23 cellular contexts compared by ENCODE assay signal in genomic region chr7:45118292-45118691, GRCh38. TPM values are rescaled to one million over a fixed set of nuclear protein-coding genes. Genes with fewer than 3 reads are reported as not detected.
"Had no signal": no experiment of that assay in that cellular context is flagged by ENCODE, and none has a peak within 500 bp of the region (broad histone marks: within the 10 kb centered on the region; RNA-seq: fewer than 3 reads in every experiment).

No MANE protein-coding gene starts in this region.

- DNase-seq: dorsolateral prefrontal cortex; effector CD4-positive, alpha-beta T cell; foreskin fibroblast; gastrocnemius medialis; kidney; naive thymus-derived CD4-positive, alpha-beta T cell; stimulated activated CD4-positive, alpha-beta T cell treated with anti-CD3 and anti-CD28 coated beads, Interleukin-4, amount 100 ng/mL, for 4 hours; upper lobe of left lung; uterus had no signal

- H3K4me1 ChIP-seq: gastrocnemius medialis, neural progenitor cell, parathyroid adenoma, tibial nerve, uterus had no signal

- H3K27me3 ChIP-seq: dorsolateral prefrontal cortex, gastrocnemius medialis, tibial nerve, upper lobe of left lung, uterus had no signal

- H3K36me3 ChIP-seq: gastrocnemius medialis, neural progenitor cell, thoracic aorta, tibial nerve, upper lobe of left lung, uterus had no signal

- H2AFZ ChIP-seq: neural progenitor cell, parathyroid adenoma had no signal

- H3K4me3 ChIP-seq: dorsolateral prefrontal cortex, gastrocnemius medialis, lung, neural progenitor cell, thoracic aorta, tibial nerve, upper lobe of left lung, uterus had no signal

- H3K27ac ChIP-seq: dorsolateral prefrontal cortex, epithelial cell of prostate, gastrocnemius medialis, neural progenitor cell, parathyroid adenoma, thoracic aorta, tibial nerve, upper lobe of left lung, uterus had no signal

- ATAC-seq: gastrocnemius medialis; left lobe of liver; naive thymus-derived CD4-positive, alpha-beta T cell; sciatic nerve; stimulated activated memory B cell treated with anti-CD40 and anti-IgM and Interleukin-4, amounts not matched to agents 10 μg/mL and 1 μg/mL and 100 μg/mL, for 72 hours had no signal

- H3K4me2 ChIP-seq: neural progenitor cell had no signal

- FAIRE-seq: colon, kidney had no signal

- H3K9me3 ChIP-seq: gastrocnemius medialis, thoracic aorta, tibial nerve, upper lobe of left lung, uterus had no signal

- H3K9ac ChIP-seq: neural progenitor cell, parathyroid adenoma had no signal

- H3K79me2 ChIP-seq: parathyroid adenoma had no signal

RNA-seq across cellular contexts. Expression of gene RAMP3, which starts 39.3 kb away (rescaled TPM):
- total RNA-seq: glomerular endothelial cell, mesothelial cell of epicardium, osteoblast, progenitor cell of endocrine pancreas had no signal
- polyA plus RNA-seq: naive thymus-derived CD4-positive, alpha-beta T cell had no signal
